In genomic region chr5:124318661-124319060, GRCh38 we compare ENCODE assay signal across 9 cellular contexts.
"Had no signal": no experiment of that assay in that cellular context is flagged by ENCODE, and none has a peak within 500 bp of the region (broad histone marks: within the 10 kb centered on the region; RNA-seq: fewer than 3 reads in every experiment).

No MANE protein-coding gene starts in this region.

- H3K4me2 ChIP-seq: GM23338 had no signal

- FAIRE-seq: H1, H54, HepG2 had no signal

- ATAC-seq: GM23338, HepG2 had no signal

- H3K27ac ChIP-seq: HL-60 had no signal

- H3K4me3 ChIP-seq: GM23338 had no signal

- H2AFZ ChIP-seq: GM23338 had no signal

- DNase-seq: H9, HCEC 1CT, HFFc6, KG1 had no signal
